19 cellular contexts compared by ENCODE assay signal in genomic region chr6:84836366-84836765, GRCh38.
DNase-seq lines count a peak whose midpoint lies in the region; ATAC-seq, FAIRE-seq and TF ChIP-seq lines count a peak whose summit lies in the region.
"Had no signal": no experiment of that assay in that cellular context is flagged by ENCODE, and none has a peak within 500 bp of the region (broad histone marks: within the 10 kb centered on the region; RNA-seq: fewer than 3 reads in every experiment).

No MANE protein-coding gene starts in this region.

- no peak overlapping the region for H3K4me2 ChIP-seq in GM12878 (ENCODE audit: control insufficient read depth, insufficient read depth)

- H3K79me2 ChIP-seq in ACC112 (ENCODE audit: control insufficient read depth, insufficient read depth, low read length, unreplicated experiment) = no peaks in the 10 kb centered on the region
- no peaks in the 10 kb centered on the region for H3K79me2 ChIP-seq in GM12878 (ENCODE audit: control insufficient read depth, insufficient read depth, low read length)

- intact Hi-C loops in GM12878 (cut with micrococcal nuclease; ENCODE audit: unreplicated experiment) = no loop called here
- intact Hi-C loops in A673 (cut with micrococcal nuclease; ENCODE audit: unreplicated experiment) = no loop called here

- H3K27ac Mint-ChIP-seq in T-cell = no peak overlapping the region
- H3K27ac Mint-ChIP-seq: activated naive CD4-positive, alpha-beta T cell treated with anti-CD3 and anti-CD28 coated beads for 36 hours; dendritic cell treated with granulocyte-macrophage colony-stimulating factor and Interleukin-4, amounts not matched to agents 40 ng/mL and 50 ng/mL, for 4 days; IgD-negative memory B cell had no signal

- no peak overlapping the region for H3K9ac ChIP-seq in GM12878 (ENCODE audit: control insufficient read depth, insufficient read depth, low read length)

- ATAC-seq in GM19372 (IDR thresholded peaks at IDR 0.05; ENCODE audit: low read depth, unreplicated experiment) (peak; percentile 65), HG02973 (IDR thresholded peaks at IDR 0.05; ENCODE audit: unreplicated experiment) (peak; percentile 60), GM12878 (peak; percentile 64), T-cell (replicated peaks in 1 of 4) (no peak)
- ATAC-seq: left colon had no signal

- H3K9me3 Mint-ChIP-seq in T-cell = peaks cover 3 to 18% (median 16%) of the 10 kb centered on the region in 3 donors

- no peak for TF ChIP-seq EP300 in GM12878 (IDR thresholded peaks at IDR 0.05; ENCODE audit: borderline replicate concordance in 1 of 2, control insufficient read depth in 1 of 2, low read depth in 2 of 2, low read length in 2 of 2)

- H3K4me3 ChIP-seq in ACC112 (ENCODE audit: low read depth, low read length) (0 out of 2 replicates have a peak overlapping the region, but pooled peaks have one; percentile 8), GM12878 (no peak overlapping the region), A673 (ENCODE audit: low read depth, low read length, poor library complexity, severe bottlenecking) (no peak overlapping the region)

- TF ChIP-seq CTCF in GM12878 (IDR thresholded peaks at IDR 0.05 in 2 of 3, conservative IDR thresholded peaks at IDR 0.05 in 1 of 3; ENCODE audit: control insufficient read depth in 2 of 3, extremely low read depth in 1 of 3, insufficient read depth in 1 of 3, low read depth in 3 of 3, low read length in 3 of 3) (no peak), A673 (conservative IDR thresholded peaks at IDR 0.05; ENCODE audit: low read depth, low read length) (no peak)

- H3K4me3 Mint-ChIP-seq in T-cell = no peak overlapping the region
- H3K4me3 Mint-ChIP-seq: activated naive CD4-positive, alpha-beta T cell treated with anti-CD3 and anti-CD28 coated beads for 36 hours; dendritic cell treated with granulocyte-macrophage colony-stimulating factor and Interleukin-4, amounts not matched to agents 40 ng/mL and 50 ng/mL, for 4 days; IgD-negative memory B cell had no signal

- no peak for DNase-seq in GM12878 (ENCODE audit: low read depth, low spot score)
- DNase-seq in NCI-H69 (lab: John Stamatoyannopoulos, UW) = no peak
- no peak for DNase-seq in T-cell
- DNase-seq in effector CD8-positive, alpha-beta T cell (lab: John Stamatoyannopoulos, UW) = no peak
- no peak for DNase-seq in A673 (ENCODE audit: low spot score)
- DNase-seq: activated CD4-positive, CD25-positive, alpha-beta regulatory T cell treated with anti-CD3 and anti-CD28 coated beads, Interleukin-2, amount 50 U/mL, for 72 hours; activated naive CD4-positive, alpha-beta T cell treated with anti-CD3 and anti-CD28 coated beads for 36 hours; DMS79; hypothalamus; left colon; NCI-H1092; NCI-H2107; NCI-H774; stimulated activated CD4-positive, alpha-beta T cell treated with anti-CD3 and anti-CD28 coated beads, Interleukin-4, amount 100 ng/mL, for 4 hours had no signal

- H3K4me1 ChIP-seq in ACC112 (ENCODE audit: control insufficient read depth, insufficient read depth, low read length, unreplicated experiment) (no peaks in the 10 kb centered on the region), GM12878 (ENCODE audit: control insufficient read depth, insufficient read depth, low read length) (no peaks in the 10 kb centered on the region; the same call in 1 of the 2 replicates), A673 (ENCODE audit: insufficient read depth, low read length, poor library complexity, severe bottlenecking) (no peaks in the 10 kb centered on the region)

- no peak for TF ChIP-seq POLR2A in GM12878 (IDR thresholded peaks at IDR 0.05; ENCODE audit: low read depth, low read length)

- no peak overlapping the region for H2AFZ ChIP-seq in ACC112 (ENCODE audit: low read length, unreplicated experiment)
- peak overlapping the region; percentile 55 for H2AFZ ChIP-seq in GM12878 (ENCODE audit: control insufficient read depth, low read depth, low read length)

- SMC1A ChIA-PET in GM12878 (lab: Charles Lee; ENCODE audit: uncharacterized antibody, unreplicated experiment) = interaction anchor here (1.2 kb wide), 1 partner anchor 8 kb away, joined by 3 read pairs; no protein-coding TSS in a partner anchor

- RAD21 ChIA-PET in GM12878 (lab: Charles Lee; ENCODE audit: unreplicated experiment) = no interaction called here

- H3K27me3 Mint-ChIP-seq in T-cell = no peaks in the 10 kb centered on the region
- H3K27me3 Mint-ChIP-seq: dendritic cell treated with granulocyte-macrophage colony-stimulating factor and Interleukin-4, amounts not matched to agents 40 ng/mL and 50 ng/mL, for 4 days; IgD-negative memory B cell had no signal

- H3K9me3 ChIP-seq in GM12878 (replicated peaks; ENCODE audit: control insufficient read depth, insufficient read depth, low read length) (no peaks in the 10 kb centered on the region; the same call in 2 of the 3 replicates), A673 (ENCODE audit: low read depth, low read length, poor library complexity, severe bottlenecking) (no peaks in the 10 kb centered on the region)

- BruUV-seq in GM12878 (replicated peaks; lab: Mats Ljungman, UMichigan) (no TSS peak), A673 (replicated peaks; lab: Mats Ljungman, UMichigan) (no TSS peak)

- TF ChIP-seq RAD21 in GM12878 (IDR thresholded peaks at IDR 0.05; ENCODE audit: insufficient read depth, low read depth, low read length) = no peak

- H3K4me1 Mint-ChIP-seq in T-cell = no peaks in the 10 kb centered on the region
- H3K4me1 Mint-ChIP-seq: IgD-negative memory B cell had no signal

- H3K36me3 Mint-ChIP-seq in T-cell = no peaks in the 10 kb centered on the region
- H3K36me3 Mint-ChIP-seq: IgD-negative memory B cell had no signal

- H3K27ac ChIP-seq in ACC112 (ENCODE audit: low read depth, low read length) (no peak overlapping the region), GM12878 (ENCODE audit: control insufficient read depth, insufficient read depth) (no peak overlapping the region), A673 (ENCODE audit: low read depth, low read length, poor library complexity, severe bottlenecking) (no peak overlapping the region)

- in situ Hi-C loops in GM12878 (cut with MboI) = no loop called here

- CTCF ChIA-PET in GM12878 (lab: Yijun Ruan, JAX) = no interaction called here
- CTCF ChIA-PET in T-cell (lab: Charles Lee) = no interaction called here
- CTCF ChIA-PET in A673 (lab: Charles Lee) = no interaction called here

- H3K27me3 ChIP-seq in ACC112 (ENCODE audit: insufficient read depth, low read length) = no peaks in the 10 kb centered on the region
- H3K27me3 ChIP-seq in GM12878 (replicated peaks in 1 of 2; ENCODE audit: control insufficient read depth in 2 of 2, insufficient read depth in 2 of 2, low read length in 1 of 2) = no peaks in the 10 kb centered on the region
- H3K27me3 ChIP-seq in A673 (replicated peaks; ENCODE audit: insufficient read depth, low read depth, low read length, poor library complexity) = no peaks in the 10 kb centered on the region

- no peaks in the 10 kb centered on the region for H4K20me1 ChIP-seq in GM12878 (ENCODE audit: control insufficient read depth, insufficient read depth)

- H3K36me3 ChIP-seq in ACC112 (ENCODE audit: insufficient read depth, low read length) = no peaks in the 10 kb centered on the region
- H3K36me3 ChIP-seq in GM12878 (ENCODE audit: control insufficient read depth in 2 of 2, insufficient read depth in 2 of 2, low read length in 1 of 2) = no peaks in the 10 kb centered on the region
- no peaks in the 10 kb centered on the region for H3K36me3 ChIP-seq in A673 (ENCODE audit: insufficient read depth, low read length, poor library complexity, severe bottlenecking)

- POLR2A ChIA-PET in GM12878 (lab: Charles Lee) (no interaction called here), T-cell (lab: Charles Lee) (no interaction called here), A673 (lab: Charles Lee; ENCODE audit: low non-redundant PET) (no interaction called here)

- FAIRE-seq in GM12878 (lab: Jason Lieb, UNC) = no peak

TF ChIP-seq in GM12878, 131 proteins besides CTCF, POLR2A, EP300 and RAD21 (continues in another document):
- TF ChIP-seq PRDM15 (CRISPR knock-in tag; IDR thresholded peaks at IDR 0.05) (no peak), MTA2 (IDR thresholded peaks at IDR 0.05; ENCODE audit: low read depth) (no peak), HSF1 (IDR thresholded peaks at IDR 0.05; ENCODE audit: low read depth, low read length) (no peak), ETV6 (conservative IDR thresholded peaks at IDR 0.05 in 1 of 2, IDR thresholded peaks at IDR 0.05 in 1 of 2; ENCODE audit: borderline replicate concordance in 1 of 2, low read depth in 1 of 2) (no peak)

Comparison
In these comparisons a context has a peak if more than half of its experiments do, and no peak if none do; other contexts are left out.
1. ATAC-seq: peak in GM19372 (single experiment), HG02973 (single experiment) and GM12878 (single experiment); none in T-cell (0 of 4).